In the genomic region with DNA sequence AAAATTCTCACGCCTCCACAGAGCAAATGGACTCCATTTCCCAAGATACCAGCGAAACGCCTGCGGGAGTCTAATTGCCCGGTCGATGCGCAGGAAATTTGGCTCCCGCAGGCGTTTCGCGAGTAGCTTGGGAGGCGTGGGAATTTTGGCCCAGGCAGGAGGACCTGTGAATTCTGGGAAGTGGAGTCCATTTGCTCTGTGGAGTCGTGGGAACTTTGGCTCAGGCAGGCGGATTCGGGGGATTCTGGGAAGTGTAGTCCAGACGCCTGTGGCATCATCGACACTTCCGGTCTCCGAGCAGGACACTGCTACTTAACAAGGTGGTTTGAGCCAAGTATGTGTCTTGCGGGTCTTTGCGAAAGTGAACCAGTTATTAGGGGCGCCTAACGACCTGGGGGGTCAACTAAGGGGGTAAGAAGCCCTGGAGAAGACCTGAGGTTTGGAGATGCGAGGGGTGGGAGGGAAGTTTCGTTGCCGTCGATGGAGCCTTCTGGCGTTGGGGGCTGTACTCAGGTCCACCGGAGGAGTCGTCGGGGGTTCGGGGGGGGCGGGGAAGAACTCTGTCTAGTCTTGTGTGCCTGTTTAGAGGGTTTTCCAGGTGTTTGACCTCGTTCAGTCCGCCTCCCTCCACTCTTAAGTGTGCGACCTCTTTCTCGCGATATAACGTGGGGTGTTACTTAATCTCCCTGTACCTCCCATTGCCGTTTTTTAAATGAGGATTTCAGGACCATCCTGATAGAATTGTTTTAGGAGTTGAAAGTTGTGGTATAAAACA, we compare ENCODE assay signal across 8 cellular contexts. TPM values are rescaled to one million over a fixed set of nuclear protein-coding genes. Genes with fewer than 3 reads are reported as not detected.
DNase-seq lines count a peak whose midpoint lies in the region; ATAC-seq and TF ChIP-seq lines count a peak whose summit lies in the region.

A gene (plus strand): TSS at position 277 of the 775 bp plus-strand sequence. CDS start 4,356 bp downstream, outside the sequence.

- TF ChIP-seq CTCF in ascending aorta (IDR thresholded peaks at IDR 0.05): no peak
- TF ChIP-seq CTCF in type B pancreatic cell (conservative IDR thresholded peaks at IDR 0.05): no peak

- peaks cover 6 to 11% of the 10 kb centered on the region in 2 donors for H3K36me3 ChIP-seq in ascending aorta

- H3K27ac Mint-ChIP-seq in type B pancreatic cell: peak within 1 kb of the TSS; percentile 90

- H3K27me3 Mint-ChIP-seq in type B pancreatic cell: no peaks in the 10 kb centered on the region

- intact Hi-C loops in ascending aorta (cut with DNase I) (loop anchor here (1.0 to 10.0 kb wide), 5 partner anchors 18 to 321 kb away; a partner anchor contains a TSS), left ventricle myocardium superior (cut with micrococcal nuclease) (no loop called here), posterior cingulate gyrus (cut with DNase I) (loop anchor here (1.0 to 10.0 kb wide), 5 partner anchors 18 to 67 kb away; a partner anchor contains a TSS)

- no peaks in the 10 kb centered on the region for H3K27me3 ChIP-seq in ascending aorta

- peak within 1 kb of the TSS; percentile 99 for H3K4me3 Mint-ChIP-seq in type B pancreatic cell

- H3K4me3 ChIP-seq in ascending aorta: peak within 1 kb of the TSS; percentile 74

- ATAC-seq in left ventricle myocardium superior: peak; percentile 100

- POLR2A ChIA-PET in HEK293T (lab: Yijun Ruan, JAX): interaction anchor here (0.9 to 1.0 kb wide), 2 partner anchors 18 to 49 kb away, joined by 3 read pairs; a partner anchor contains a TSS

- no peaks in the 10 kb centered on the region for H3K4me1 Mint-ChIP-seq in type B pancreatic cell (ENCODE audit: unreplicated experiment)

- peak; percentile 95 for DNase-seq in EH (ENCODE audit: low read depth)
- DNase-seq in HEK293T (ENCODE audit: extremely low spot score): peak; percentile 92
- peak; percentile 86 for DNase-seq in NCI-H1436 (lab: John Stamatoyannopoulos, UW)
- DNase-seq in T-helper 1 cell: peak; percentile 37 to 76 (median 56)
- peak; percentile 77 to 95 for DNase-seq in ascending aorta (ENCODE audit: low spot score in 2 of 2)
- peak; percentile 91 for DNase-seq in left ventricle myocardium superior
- DNase-seq in posterior cingulate gyrus: peak; percentile 87 to 98 (median 93)
- peak; percentile 82 for DNase-seq in type B pancreatic cell (ENCODE audit: extremely low spot score, unreplicated experiment)

- H3K4me1 ChIP-seq in ascending aorta: peaks cover 0 to 4% of the 10 kb centered on the region in 2 donors

- CTCF ChIA-PET in HEK293T (lab: Yijun Ruan, JAX): no interaction called here

- no peaks in the 10 kb centered on the region for H3K9me3 Mint-ChIP-seq in type B pancreatic cell

- H3K9me3 ChIP-seq in ascending aorta: peaks cover 19 to 50% of the 10 kb centered on the region in 2 donors

- peak within 1 kb of the TSS; percentile 72 to 81 for H3K27ac ChIP-seq in ascending aorta

- H3K36me3 Mint-ChIP-seq in type B pancreatic cell: peaks cover 7% of the 10 kb centered on the region

TF ChIP-seq in HEK293T, 16 proteins besides CTCF, POLR2A, EP300 and RAD21:
- TF ChIP-seq SUZ12 (IDR thresholded peaks at IDR 0.05) (peak; percentile 47; the same call in 1 of the 2 replicates), ELF4 (IDR thresholded peaks at IDR 0.05) (peak; percentile 72), ZNF384 (IDR thresholded peaks at IDR 0.05) (no peak), L3MBTL2 (conservative IDR thresholded peaks at IDR 0.05) (peak; percentile 65)

RNA-seq across cellular contexts. Expression of the gene that starts here (rescaled TPM):
- total RNA-seq in ascending aorta: not detected
- 8.9 TPM for total RNA-seq in left ventricle myocardium superior
- 9.8 and 10.3 TPM in 2 replicates for total RNA-seq in type B pancreatic cell (ENCODE audit: low replicate concordance)

Comparison
In these comparisons a context has a peak if more than half of its experiments do, and no peak if none do; other contexts are left out.
1. Peak in every context shown above with its lines: DNase-seq, ATAC-seq, H3K4me3 ChIP-seq and H3K27ac ChIP-seq.
2. Peak in DNase-seq, H3K4me3 ChIP-seq and H3K27ac ChIP-seq in ascending aorta; RNA of the gene not detected or under 1 TPM.